8 cellular contexts compared by ENCODE assay signal in the genomic region with DNA sequence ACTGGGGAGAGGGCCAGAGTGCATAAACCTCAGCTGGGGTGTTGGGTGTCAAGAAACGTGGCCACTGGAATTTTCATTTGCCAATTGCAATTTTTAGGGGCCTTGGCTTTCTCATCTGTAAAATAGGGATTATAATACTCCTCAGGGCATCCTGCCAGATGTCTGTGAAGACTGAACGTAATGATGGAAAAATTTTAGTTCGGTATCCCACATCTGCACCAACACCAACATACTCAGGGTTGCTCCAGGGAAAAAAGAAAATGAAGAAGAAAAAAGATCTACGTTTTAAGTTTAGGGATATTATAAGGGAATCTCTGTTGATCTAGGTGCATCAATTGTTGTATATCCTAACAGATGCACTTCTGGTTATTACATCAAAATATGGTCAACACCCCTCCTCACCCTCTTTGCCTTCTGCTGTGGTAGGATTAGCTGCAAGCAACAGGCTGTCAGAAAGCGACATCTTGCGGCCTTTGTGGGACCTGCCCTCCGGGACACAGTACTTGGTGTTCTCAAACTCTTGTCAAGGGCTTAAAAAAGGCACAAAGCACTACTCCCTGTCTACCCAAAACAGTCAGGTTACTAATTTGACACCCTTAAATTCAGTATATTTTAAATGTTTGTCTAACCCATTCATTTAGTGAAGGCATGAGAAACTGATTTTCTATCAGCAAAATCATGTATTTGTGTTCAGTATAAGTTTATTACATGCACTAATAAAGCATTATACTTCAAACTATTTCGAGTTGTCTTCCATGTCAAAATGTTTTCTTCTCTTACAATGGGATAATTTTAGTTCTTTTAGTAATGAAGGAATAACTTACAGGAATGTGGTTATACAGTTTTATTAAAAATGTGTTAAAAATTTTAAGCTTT.
DNase-seq lines count a peak whose midpoint lies in the region; ATAC-seq and TF ChIP-seq lines count a peak whose summit lies in the region.

No MANE protein-coding gene starts in this region.

- peak; percentile 96 for TF ChIP-seq CTCF in AG04449 (IDR thresholded peaks at IDR 0.05; ENCODE audit: insufficient read depth, low read length, missing control alignments)

- DNase-seq in AG04449 (ENCODE audit: low read depth, low spot score) = peak; percentile 29
- peak; percentile 92 for DNase-seq in NCI-H82 (lab: John Stamatoyannopoulos, UW)
- peak; percentile 82 to 87 for DNase-seq in activated CD4-positive, alpha-beta T cell treated with anti-CD3 and anti-CD28 coated beads, Interleukin-2, amount 50 U/mL, for 48 hours
- peak; percentile 81 for DNase-seq in effector CD4-positive, alpha-beta T cell
- peak; percentile 88 for DNase-seq in medulla oblongata (ENCODE audit: extremely low spot score)
- peak; percentile 79 for DNase-seq in stimulated activated CD8-positive, alpha-beta memory T cell treated with anti-CD3 and anti-CD28 coated beads, Interleukin-15, amount 100 ng/mL, for 1 hour (ENCODE audit: low read depth)

- CTCF ChIA-PET in AG04449 (lab: Yijun Ruan, JAX) = interaction anchor here (0.7 to 4.9 kb wide), 37 partner anchors 9 to 528 kb away, joined by 3 to 157 read pairs (median 4); partner anchors contain the start of genes TRIM14 and TRMO

- peak; percentile 87 for ATAC-seq in GM18867 (IDR thresholded peaks at IDR 0.05; ENCODE audit: unreplicated experiment)
- ATAC-seq in HG03520 (IDR thresholded peaks at IDR 0.05; ENCODE audit: unreplicated experiment) = peak; percentile 78

- no peak overlapping the region for H3K4me3 ChIP-seq in AG04449 (ENCODE audit: low read depth, low read length)

- POLR2A ChIA-PET in AG04449 (lab: Yijun Ruan, JAX) = no interaction called here

Comparison
In these comparisons a context has a peak if more than half of its experiments do, and no peak if none do; other contexts are left out.
1. DNase-seq: peak in every context shown above with its lines; median percentile 92 in NCI-H82; 88 in medulla oblongata; 84 in activated CD4-positive, alpha-beta T cell treated with anti-CD3 and anti-CD28 coated beads, Interleukin-2, amount 50 U/mL, for 48 hours; 81 in effector CD4-positive, alpha-beta T cell; 79 in stimulated activated CD8-positive, alpha-beta memory T cell treated with anti-CD3 and anti-CD28 coated beads, Interleukin-15, amount 100 ng/mL, for 1 hour; 29 in AG04449.